ENCODE assay signal across 8 cellular contexts in the genomic region with DNA sequence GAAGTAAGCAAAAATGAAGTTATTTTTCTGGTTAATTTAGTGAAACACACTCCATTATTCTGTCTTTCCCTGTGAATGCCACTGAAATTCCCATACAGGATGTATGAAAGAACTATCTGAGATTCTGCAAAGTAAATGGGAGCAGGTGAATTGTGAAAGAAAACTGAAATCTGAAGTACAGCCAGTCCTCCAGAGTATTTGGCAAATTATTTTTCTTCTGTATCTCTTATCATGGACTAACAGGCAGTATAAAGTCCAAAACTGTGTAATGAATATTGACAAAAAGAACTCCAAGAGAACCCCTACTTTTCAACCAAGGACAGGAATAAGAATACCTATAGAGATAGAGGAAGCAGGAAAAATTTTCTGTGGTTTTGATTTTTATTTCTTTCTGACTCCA. TPM values are rescaled to one million over a fixed set of nuclear protein-coding genes. Genes with fewer than 3 reads are reported as not detected.
"Had no signal": no experiment of that assay in that cellular context is flagged by ENCODE, and none has a peak within 500 bp of the region (broad histone marks: within the 10 kb centered on the region; RNA-seq: fewer than 3 reads in every experiment).

No MANE protein-coding gene starts in this region.

- H3K27ac ChIP-seq: HL-60 had no signal

- H3K4me1 Mint-ChIP-seq: IgD-negative memory B cell had no signal

- H3K27ac Mint-ChIP-seq: IgD-negative memory B cell had no signal

- DNase-seq: IMR-90, KBM-7, KG1 had no signal

- H3K27me3 Mint-ChIP-seq: IgD-negative memory B cell had no signal

- ATAC-seq: K562 had no signal

- H3K36me3 Mint-ChIP-seq: IgD-negative memory B cell had no signal

- H3K4me3 Mint-ChIP-seq: IgD-negative memory B cell had no signal

- H3K4me3 ChIP-seq: K562 had no signal

- FAIRE-seq: HTR-8/SVneo, K562 had no signal

RNA-seq across cellular contexts. Expression of a gene that starts 40.8 kb away (rescaled TPM):
- total RNA-seq: HT-29 had no signal
